Comparison of ENCODE assay signal across 7 cellular contexts in genomic region chr4:82901129-82901718, GRCh38. TPM values are rescaled to one million over a fixed set of nuclear protein-coding genes. Genes with fewer than 3 reads are reported as not detected.
DNase-seq lines count a peak whose midpoint lies in the region; ATAC-seq, FAIRE-seq and TF ChIP-seq lines count a peak whose summit lies in the region.

No MANE protein-coding gene starts in this region.

- no peaks in the 10 kb centered on the region for H4K20me1 ChIP-seq in keratinocyte (ENCODE audit: control insufficient read depth, extremely low read depth, insufficient read depth, low read length)

- H3K36me3 ChIP-seq in keratinocyte (ENCODE audit: control insufficient read depth in 2 of 2, extremely low read depth in 1 of 2, insufficient read depth in 2 of 2, low read length in 2 of 2), result peaks cover 7 to 8% of the 10 kb centered on the region in 2 experiments
- H3K36me3 ChIP-seq in testis (ENCODE audit: low read depth, missing control alignments), result no peaks in the 10 kb centered on the region

- TF ChIP-seq POLR2A in testis (IDR thresholded peaks at IDR 0.05), result no peak

- H3K27me3 ChIP-seq in keratinocyte (ENCODE audit: control insufficient read depth, extremely low read depth, insufficient read depth, low read length), result no peaks in the 10 kb centered on the region
- H3K27me3 ChIP-seq in testis, result no peaks in the 10 kb centered on the region

- dilution Hi-C loops in keratinocyte (cut with MboI; ENCODE audit: extremely low pct_ligation_motif_present, low sequenced_read_pairs), result no loop called here

- peak overlapping the region; percentile 84 for H2AFZ ChIP-seq in keratinocyte (ENCODE audit: control insufficient read depth, low read length)

- H3K9ac ChIP-seq in keratinocyte (ENCODE audit: control insufficient read depth, extremely low read depth, insufficient read depth, low read length), result peak overlapping the region; percentile 92

- H3K27ac ChIP-seq in adipose tissue (ENCODE audit: low read depth, low read length) (peak overlapping the region; percentile 98), keratinocyte (ENCODE audit: control insufficient read depth, insufficient read depth, low read length) (peak overlapping the region; percentile 92), testis (peak overlapping the region; percentile 99)

- WGBS in adipose tissue, 3 donors, result 0% methylated on average over 10 of the region's 10 CpGs
- 0% methylated on average over 10 of the region's 10 CpGs for WGBS in testis, 2 donors

- DNase-seq in keratinocyte (ENCODE audit: low read depth, low spot score) (no peak), testis (no peak), ACHN (no peak)
- DNase-seq in stimulated activated CD4-positive, alpha-beta T cell treated with anti-CD3 and anti-CD28 coated beads, Interleukin-1b, Interleukin-23, amount 100 ng/mL, for 48 hours, result no peak

- in situ Hi-C loops in ACHN (cut with HindIII; ENCODE audit: low pct_ligation_motif_present, low pct_unique_long_range_greater_than_20kb, low sequenced_read_pairs), result no loop called here

- intact Hi-C loops in testis (cut with DNase I; ENCODE audit: low total_unique reads), result no loop called here

- peak; percentile 20 for FAIRE-seq in keratinocyte (lab: Jason Lieb, UNC)

- no peaks in the 10 kb centered on the region for H3K9me1 ChIP-seq in keratinocyte (ENCODE audit: control insufficient read depth, extremely low read depth, insufficient read depth, low read length)

- no peak for TF ChIP-seq CTCF in keratinocyte (optimal IDR thresholded peaks at IDR 0.05 in 1 of 3, IDR thresholded peaks at IDR 0.05 in 1 of 3, conservative IDR thresholded peaks at IDR 0.05 in 1 of 3; ENCODE audit: extremely low read depth in 1 of 3, insufficient read depth in 2 of 3, low read length in 3 of 3)
- TF ChIP-seq CTCF in testis (IDR thresholded peaks at IDR 0.05), result peak in 1 of 3 experiments; percentile 4

- peaks cover 43% of the 10 kb centered on the region for H3K79me2 ChIP-seq in keratinocyte (ENCODE audit: control insufficient read depth, insufficient read depth, low read length)

- H3K4me3 ChIP-seq in keratinocyte (ENCODE audit: control insufficient read depth in 2 of 3, extremely low read depth in 1 of 3, insufficient read depth in 2 of 3, low read depth in 1 of 3, low read length in 3 of 3) (peak overlapping the region; percentile 65 to 98 (median 75)), testis (peak overlapping the region; percentile 72 to 80)

- H3K4me2 ChIP-seq in keratinocyte (ENCODE audit: control insufficient read depth, extremely low read depth, insufficient read depth, low read depth, low read length), result peak overlapping the region; percentile 71

- ATAC-seq in HG03439 (IDR thresholded peaks at IDR 0.05; ENCODE audit: unreplicated experiment) (peak; percentile 2), HG02870 (IDR thresholded peaks at IDR 0.05; ENCODE audit: unreplicated experiment) (no peak)

- H3K4me1 ChIP-seq in keratinocyte (ENCODE audit: control insufficient read depth, extremely low read depth, insufficient read depth, low read length) (peaks cover 18% of the 10 kb centered on the region), testis (peaks cover 15% of the 10 kb centered on the region)

- H3K9me3 ChIP-seq in keratinocyte (ENCODE audit: control insufficient read depth, low read depth, low read length) (no peaks in the 10 kb centered on the region), testis (no peaks in the 10 kb centered on the region)

RNA-seq across cellular contexts. Expression of gene THAP9, which starts 0.7 kb away (rescaled TPM):
- 1 to 10 TPM; 1.0 to 1.8 (median 1.5) TPM for polyA plus RNA-seq in adipose tissue
- 1.2 to 1.9 TPM (median 1.2 TPM) in 3 replicates for polyA plus RNA-seq in keratinocyte
- polyA plus RNA-seq in keratinocyte (2011; ENCODE audit: low read depth), result 2.7 TPM
- 0.65 and 1.4 TPM in 2 replicates for polyA plus RNA-seq in keratinocyte (2011; cell fraction: cytosol; rRNA removed)
- 1.5 and 2.6 TPM in 2 replicates for polyA plus RNA-seq in keratinocyte (2011; cell fraction: nucleus; rRNA removed)
- 0.66 and 1.6 TPM in 2 replicates for polyA plus RNA-seq in keratinocyte (2012; ENCODE audit: low replicate concordance)
- 0.10 to 4.0 TPM (median 0.59 TPM) in 3 replicates for polyA minus RNA-seq in keratinocyte
- 1.5 TPM for polyA minus RNA-seq in keratinocyte (2011; cell fraction: cytosol; rRNA and poly(A)+ RNA removed)
- 2.8 and 2.9 TPM in 2 replicates for polyA minus RNA-seq in keratinocyte (2011; cell fraction: nucleus; rRNA and poly(A)+ RNA removed)
- total RNA-seq in testis, result 10 to 100 TPM; 21.7 to 29.0 TPM
- 18.0 TPM for polyA plus RNA-seq in testis (ENCODE audit: insufficient read depth, low read depth, low replicate concordance)

RNA-seq across cellular contexts. Expression of gene SEC31A, which starts 10.3 kb away (rescaled TPM):
- 100 to 1,000 TPM in 1 of 3 donors, 10 to 100 TPM in 2; 74.9 to 133 (median 92.4) TPM for polyA plus RNA-seq in adipose tissue
- 177 to 192 TPM (median 178 TPM) in 3 replicates for polyA plus RNA-seq in keratinocyte
- 62.8 TPM for polyA plus RNA-seq in keratinocyte (2011; ENCODE audit: low read depth)
- polyA plus RNA-seq in keratinocyte (2011; cell fraction: cytosol; rRNA removed), result 110 and 188 TPM in 2 replicates
- polyA plus RNA-seq in keratinocyte (2011; cell fraction: nucleus; rRNA removed), result 236 and 255 TPM in 2 replicates
- polyA plus RNA-seq in keratinocyte (2012; ENCODE audit: low replicate concordance), result 85.3 and 141 TPM in 2 replicates
- 89.4 to 250 TPM (median 217 TPM) in 3 replicates for polyA minus RNA-seq in keratinocyte
- 117 TPM for polyA minus RNA-seq in keratinocyte (2011; cell fraction: cytosol; rRNA and poly(A)+ RNA removed)
- polyA minus RNA-seq in keratinocyte (2011; cell fraction: nucleus; rRNA and poly(A)+ RNA removed), result 148 and 245 TPM in 2 replicates
- total RNA-seq in testis, result 100 to 1,000 TPM; 168 to 191 TPM
- polyA plus RNA-seq in testis (ENCODE audit: insufficient read depth, low read depth, low replicate concordance), result 131 TPM
